9 cellular contexts compared by ENCODE assay signal in the genomic region with DNA sequence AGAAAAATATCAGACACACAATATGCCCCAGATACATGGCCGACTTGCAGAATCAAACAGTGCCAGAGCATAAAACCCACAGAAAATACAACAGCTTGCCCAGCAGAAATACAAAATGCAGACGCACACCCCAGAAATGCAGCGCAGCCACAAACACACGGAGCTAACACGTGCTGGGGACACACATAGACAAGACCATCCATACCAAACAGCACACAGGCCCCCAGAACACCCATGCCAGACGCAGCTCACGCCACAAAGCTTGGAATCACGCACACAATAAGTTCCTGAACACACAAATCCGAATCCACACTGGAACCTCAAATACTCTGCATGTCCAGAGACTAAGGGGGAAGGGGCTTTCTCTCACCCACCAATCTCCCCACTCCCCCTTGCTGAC. TPM values are rescaled to one million over a fixed set of nuclear protein-coding genes. Genes with fewer than 3 reads are reported as not detected.
DNase-seq lines count a peak whose midpoint lies in the region; ATAC-seq lines count a peak whose summit lies in the region.
"Had no signal": no experiment of that assay in that cellular context is flagged by ENCODE, and none has a peak within 500 bp of the region (broad histone marks: within the 10 kb centered on the region; RNA-seq: fewer than 3 reads in every experiment).

No MANE protein-coding gene starts in this region.

- peak overlapping the region; percentile 96 to 97 for H3K27ac Mint-ChIP-seq in activated naive CD4-positive, alpha-beta T cell treated with anti-CD3 and anti-CD28 coated beads, Interleukin-2, amount 50 U/mL, for 72 hours
- peak overlapping the region; percentile 89 for H3K27ac Mint-ChIP-seq in memory B cell

- H3K27ac ChIP-seq in right cardiac atrium (ENCODE audit: low read length) (peak overlapping the region; percentile 51), urinary bladder (ENCODE audit: low read depth) (peak overlapping the region; percentile 44)

- no peaks in the 10 kb centered on the region for H3K9me3 ChIP-seq in right cardiac atrium (ENCODE audit: control insufficient read depth, low read length)

- ATAC-seq in right cardiac atrium (no peak), Right ventricle myocardium superior (ENCODE audit: poor library complexity) (no peak), memory B cell (ENCODE audit: low read depth) (no peak), GM18868 (IDR thresholded peaks at IDR 0.05; ENCODE audit: unreplicated experiment) (no peak), HG02588 (IDR thresholded peaks at IDR 0.05; ENCODE audit: unreplicated experiment) (no peak)
- ATAC-seq in activated naive CD4-positive, alpha-beta T cell treated with anti-CD3 and anti-CD28 coated beads, Interleukin-2, amount 50 U/mL, for 72 hours, result no peak

- no peaks in the 10 kb centered on the region for H3K36me3 ChIP-seq in urinary bladder (ENCODE audit: insufficient read depth)

- H3K27me3 Mint-ChIP-seq in memory B cell, result no peaks in the 10 kb centered on the region

- H3K27me3 ChIP-seq in right cardiac atrium (ENCODE audit: control insufficient read depth, insufficient read depth), result no peaks in the 10 kb centered on the region

- peaks cover 68% of the 10 kb centered on the region for H3K4me1 Mint-ChIP-seq in memory B cell

- DNase-seq in right cardiac atrium, result no peak
- no peak for DNase-seq in Right ventricle myocardium superior
- DNase-seq in activated naive CD4-positive, alpha-beta T cell treated with anti-CD3 and anti-CD28 coated beads, Interleukin-2, amount 50 U/mL, for 72 hours (ENCODE audit: low spot score in 2 of 2), result no peak
- no peak for DNase-seq in memory B cell (ENCODE audit: low spot score in 2 of 2)
- no peak for DNase-seq in hippocampal formation (lab: John Stamatoyannopoulos, UW)
- DNase-seq: NCI-H1105 had no signal

- peak overlapping the region; percentile 63 for H3K4me3 Mint-ChIP-seq in memory B cell

- H3K4me3 ChIP-seq in right cardiac atrium (ENCODE audit: low read length) (no peak overlapping the region), urinary bladder (ENCODE audit: low read depth, low read length) (peak overlapping the region; percentile 17)

- H3K36me3 Mint-ChIP-seq in activated naive CD4-positive, alpha-beta T cell treated with anti-CD3 and anti-CD28 coated beads, Interleukin-2, amount 50 U/mL, for 72 hours, result peaks cover 10 to 32% of the 10 kb centered on the region in 2 donors
- H3K36me3 Mint-ChIP-seq in memory B cell, result peaks cover 18% of the 10 kb centered on the region

- 46% methylated on average over 9 of the region's 9 CpGs for WGBS in right cardiac atrium
- WGBS in urinary bladder, result 71% methylated on average over 9 of the region's 9 CpGs

- no peaks in the 10 kb centered on the region for H3K9me3 Mint-ChIP-seq in activated naive CD4-positive, alpha-beta T cell treated with anti-CD3 and anti-CD28 coated beads, Interleukin-2, amount 50 U/mL, for 72 hours
- H3K9me3 Mint-ChIP-seq in memory B cell, result no peaks in the 10 kb centered on the region

- H3K4me1 ChIP-seq in right cardiac atrium (ENCODE audit: control insufficient read depth, insufficient read depth, low read length) (peaks cover 12% of the 10 kb centered on the region), urinary bladder (ENCODE audit: insufficient read depth) (no peaks in the 10 kb centered on the region)

- intact Hi-C loops in right cardiac atrium (cut with DNase I) (no loop called here), Right ventricle myocardium superior (cut with DNase I) (no loop called here)

RNA-seq across cellular contexts. Expression of gene CCDC97, which starts 17.1 kb away (rescaled TPM):
- 10 to 100 TPM; 17.9 to 22.2 (median 18.9) TPM for total RNA-seq in right cardiac atrium
- 12.2 TPM for polyA plus RNA-seq in right cardiac atrium
- total RNA-seq in Right ventricle myocardium superior, result 14.3 TPM
- total RNA-seq in activated naive CD4-positive, alpha-beta T cell treated with anti-CD3 and anti-CD28 coated beads, Interleukin-2, amount 50 U/mL, for 72 hours, result 10 to 100 TPM; 24.7 to 43.1 TPM
- 7.2 TPM for total RNA-seq in urinary bladder
- 18.0 TPM for polyA plus RNA-seq in urinary bladder

RNA-seq across cellular contexts. Expression of gene TGFB1, which starts 26.6 kb away (rescaled TPM):
- total RNA-seq in right cardiac atrium (10 to 100 TPM; 27.0 to 39.3 (median 33.3) TPM), Right ventricle myocardium superior (13.1 TPM), urinary bladder (9.2 TPM)
- polyA plus RNA-seq in right cardiac atrium (23.9 TPM), urinary bladder (58.9 TPM)
- 100 to 1,000 TPM in 1 of 2 donors, 10 to 100 TPM in 1; 73.4 to 126 TPM for total RNA-seq in activated naive CD4-positive, alpha-beta T cell treated with anti-CD3 and anti-CD28 coated beads, Interleukin-2, amount 50 U/mL, for 72 hours

RNA-seq across cellular contexts. Expression of gene B9D2, which starts 36.9 kb away (rescaled TPM):
- total RNA-seq in right cardiac atrium, result 1 to 10 TPM; 3.3 to 3.8 (median 3.5) TPM
- 5.1 TPM for polyA plus RNA-seq in right cardiac atrium
- 2.6 TPM for total RNA-seq in Right ventricle myocardium superior
- 1 to 10 TPM; 4.7 to 7.8 TPM for total RNA-seq in activated naive CD4-positive, alpha-beta T cell treated with anti-CD3 and anti-CD28 coated beads, Interleukin-2, amount 50 U/mL, for 72 hours
- total RNA-seq in urinary bladder, result 1.9 TPM
- polyA plus RNA-seq in urinary bladder, result 10.0 TPM

RNA-seq across cellular contexts. Expression of gene TMEM91, which starts 49.3 kb away (rescaled TPM):
- total RNA-seq in right cardiac atrium (1 to 10 TPM; 4.6 to 6.7 (median 5.8) TPM), Right ventricle myocardium superior (3.5 TPM), urinary bladder (6.6 TPM)
- polyA plus RNA-seq in right cardiac atrium (8.5 TPM), urinary bladder (36.2 TPM)
- total RNA-seq in activated naive CD4-positive, alpha-beta T cell treated with anti-CD3 and anti-CD28 coated beads, Interleukin-2, amount 50 U/mL, for 72 hours, result 10 to 100 TPM in 1 of 2 donors, 1 to 10 TPM in 1; 8.2 to 11.0 TPM
